In the genomic region with DNA sequence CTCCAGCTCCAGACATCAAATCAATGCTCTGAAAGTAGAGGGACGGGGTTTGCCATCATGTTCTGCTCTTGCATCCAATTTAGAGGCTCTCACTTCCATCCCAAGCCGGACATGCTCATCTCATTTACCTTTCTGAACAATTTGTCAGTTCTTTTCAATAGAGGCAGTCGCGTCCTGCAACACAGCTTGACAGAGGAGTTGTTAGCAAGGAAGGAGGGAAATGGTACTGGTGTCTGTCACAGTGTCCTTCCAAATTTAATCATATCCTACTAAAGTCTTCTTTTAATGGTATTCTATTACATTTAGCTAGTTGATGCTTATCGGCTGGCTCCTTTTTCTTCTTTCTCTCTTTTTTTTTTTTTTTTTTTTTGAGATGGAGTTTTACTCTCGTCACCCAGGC, we compare ENCODE assay signal across 1 cellular context.
TF ChIP-seq lines count a peak whose summit lies in the region.

No MANE protein-coding gene starts in this region.

TF ChIP-seq in H1, 55 proteins besides CTCF, POLR2A, EP300 and RAD21:
- TF ChIP-seq TAF1 (IDR thresholded peaks at IDR 0.05; ENCODE audit: low read depth, low read length) = no peak
- no peak for TF ChIP-seq RXRA (IDR thresholded peaks at IDR 0.05; ENCODE audit: insufficient read depth, low read depth, low read length)
- no peak for TF ChIP-seq EZH2 (IDR thresholded peaks at IDR 0.05; ENCODE audit: low read depth, low read length, severe bottlenecking)
- no peak for TF ChIP-seq SIN3A (conservative IDR thresholded peaks at IDR 0.05 in 1 of 2, IDR thresholded peaks at IDR 0.05 in 1 of 2; ENCODE audit: low read depth in 1 of 2, low read length in 2 of 2)
- no peak for TF ChIP-seq SP4 (IDR thresholded peaks at IDR 0.05; ENCODE audit: low read length)
- no peak for TF ChIP-seq TEAD4 (IDR thresholded peaks at IDR 0.05; ENCODE audit: low read depth, low read length)
- TF ChIP-seq KDM5A (IDR thresholded peaks at IDR 0.05; ENCODE audit: low read length) = no peak
- TF ChIP-seq CTBP2 (IDR thresholded peaks at IDR 0.05; ENCODE audit: borderline replicate concordance, insufficient read depth, insufficient read length, low read length) = no peak
- TF ChIP-seq CBX5 (IDR thresholded peaks at IDR 0.05; ENCODE audit: low read depth, low read length) = no peak
- no peak for TF ChIP-seq CHD1 (IDR thresholded peaks at IDR 0.05; ENCODE audit: low read depth, low read length)
- TF ChIP-seq CHD2 (IDR thresholded peaks at IDR 0.05; ENCODE audit: low read length) = no peak
- no peak for TF ChIP-seq SAP30 (IDR thresholded peaks at IDR 0.05; ENCODE audit: insufficient read depth, insufficient replicate concordance, low read length)
- TF ChIP-seq POU5F1 (IDR thresholded peaks at IDR 0.05; ENCODE audit: low read depth, low read length) = no peak
- TF ChIP-seq SIX5 (IDR thresholded peaks at IDR 0.05; ENCODE audit: low read depth, low read length) = no peak
- TF ChIP-seq ASH2L (IDR thresholded peaks at IDR 0.05; ENCODE audit: low read length) = no peak
- no peak for TF ChIP-seq MAX (IDR thresholded peaks at IDR 0.05)
- no peak for TF ChIP-seq CBX8 (IDR thresholded peaks at IDR 0.05; ENCODE audit: borderline replicate concordance, low read depth, low read length)
- no peak for TF ChIP-seq KDM4A (IDR thresholded peaks at IDR 0.05; ENCODE audit: low read depth, low read length, severe bottlenecking)
